2 cellular contexts compared by ENCODE assay signal in genomic region chr6:3788408-3789017, GRCh38.
TF ChIP-seq lines count a peak whose summit lies in the region.

No MANE protein-coding gene starts in this region.

TF ChIP-seq in GM23338, 12 proteins besides CTCF, POLR2A, EP300 and RAD21 (continued from another document):
- TF ChIP-seq, protein P1, sequence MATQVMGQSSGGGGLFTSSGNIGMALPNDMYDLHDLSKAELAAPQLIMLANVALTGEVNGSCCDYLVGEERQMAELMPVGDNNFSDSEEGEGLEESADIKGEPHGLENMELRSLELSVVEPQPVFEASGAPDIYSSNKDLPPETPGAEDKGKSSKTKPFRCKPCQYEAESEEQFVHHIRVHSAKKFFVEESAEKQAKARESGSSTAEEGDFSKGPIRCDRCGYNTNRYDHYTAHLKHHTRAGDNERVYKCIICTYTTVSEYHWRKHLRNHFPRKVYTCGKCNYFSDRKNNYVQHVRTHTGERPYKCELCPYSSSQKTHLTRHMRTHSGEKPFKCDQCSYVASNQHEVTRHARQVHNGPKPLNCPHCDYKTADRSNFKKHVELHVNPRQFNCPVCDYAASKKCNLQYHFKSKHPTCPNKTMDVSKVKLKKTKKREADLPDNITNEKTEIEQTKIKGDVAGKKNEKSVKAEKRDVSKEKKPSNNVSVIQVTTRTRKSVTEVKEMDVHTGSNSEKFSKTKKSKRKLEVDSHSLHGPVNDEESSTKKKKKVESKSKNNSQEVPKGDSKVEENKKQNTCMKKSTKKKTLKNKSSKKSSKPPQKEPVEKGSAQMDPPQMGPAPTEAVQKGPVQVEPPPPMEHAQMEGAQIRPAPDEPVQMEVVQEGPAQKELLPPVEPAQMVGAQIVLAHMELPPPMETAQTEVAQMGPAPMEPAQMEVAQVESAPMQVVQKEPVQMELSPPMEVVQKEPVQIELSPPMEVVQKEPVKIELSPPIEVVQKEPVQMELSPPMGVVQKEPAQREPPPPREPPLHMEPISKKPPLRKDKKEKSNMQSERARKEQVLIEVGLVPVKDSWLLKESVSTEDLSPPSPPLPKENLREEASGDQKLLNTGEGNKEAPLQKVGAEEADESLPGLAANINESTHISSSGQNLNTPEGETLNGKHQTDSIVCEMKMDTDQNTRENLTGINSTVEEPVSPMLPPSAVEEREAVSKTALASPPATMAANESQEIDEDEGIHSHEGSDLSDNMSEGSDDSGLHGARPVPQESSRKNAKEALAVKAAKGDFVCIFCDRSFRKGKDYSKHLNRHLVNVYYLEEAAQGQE (IDR thresholded peaks at IDR 0.05; ENCODE audit: unreplicated experiment): no peak
- TF ChIP-seq NANOG (IDR thresholded peaks at IDR 0.05; ENCODE audit: borderline replicate concordance): no peak
- TF ChIP-seq CREB1 (CRISPR knock-in tag; IDR thresholded peaks at IDR 0.05; ENCODE audit: low read depth): no peak
TF ChIP-seq in GM23338: peak in this region for 0.

TF ChIP-seq in K562, 482 proteins besides CTCF, POLR2A, EP300 and RAD21 (continued from another document):
- no peak for TF ChIP-seq MBD1 (CRISPR knock-in tag; IDR thresholded peaks at IDR 0.05)
- TF ChIP-seq, protein P2, sequence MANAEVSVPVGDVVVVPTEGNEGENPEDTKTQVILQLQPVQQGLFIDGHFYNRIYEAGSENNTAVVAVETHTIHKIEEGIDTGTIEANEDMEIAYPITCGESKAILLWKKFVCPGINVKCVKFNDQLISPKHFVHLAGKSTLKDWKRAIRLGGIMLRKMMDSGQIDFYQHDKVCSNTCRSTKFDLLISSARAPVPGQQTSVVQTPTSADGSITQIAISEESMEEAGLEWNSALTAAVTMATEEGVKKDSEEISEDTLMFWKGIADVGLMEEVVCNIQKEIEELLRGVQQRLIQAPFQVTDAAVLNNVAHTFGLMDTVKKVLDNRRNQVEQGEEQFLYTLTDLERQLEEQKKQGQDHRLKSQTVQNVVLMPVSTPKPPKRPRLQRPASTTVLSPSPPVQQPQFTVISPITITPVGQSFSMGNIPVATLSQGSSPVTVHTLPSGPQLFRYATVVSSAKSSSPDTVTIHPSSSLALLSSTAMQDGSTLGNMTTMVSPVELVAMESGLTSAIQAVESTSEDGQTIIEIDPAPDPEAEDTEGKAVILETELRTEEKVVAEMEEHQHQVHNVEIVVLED (CRISPR knock-in tag; IDR thresholded peaks at IDR 0.05): no peak
